22 cellular contexts compared by ENCODE assay signal in genomic region chr11:102292951-102293350, GRCh38. TPM values are rescaled to one million over a fixed set of nuclear protein-coding genes. Genes with fewer than 3 reads are reported as not detected.
A peak's percentile ranks its signal among the peaks of the same experiment; 100 is the strongest.
DNase-seq lines count a peak whose midpoint lies in the region; ATAC-seq, FAIRE-seq and TF ChIP-seq lines count a peak whose summit lies in the region.
"Had no signal": no experiment of that assay in that cellular context is flagged by ENCODE, and none has a peak within 500 bp of the region (broad histone marks: within the 10 kb centered on the region; RNA-seq: fewer than 3 reads in every experiment).

No MANE protein-coding gene starts in this region.

- no peaks in the 10 kb centered on the region for H3K36me3 Mint-ChIP-seq in activated CD8-positive, alpha-beta T cell treated with anti-CD3 and anti-CD28 coated beads for 36 hours (ENCODE audit: low read depth)
- H3K36me3 Mint-ChIP-seq in activated CD8-positive, alpha-beta T cell treated with anti-CD3 and anti-CD28 coated beads, Interleukin-2, amount 10 ng/mL, durations not matched to agents 7 days and 5 days (ENCODE audit: low read depth): no peaks in the 10 kb centered on the region
- H3K36me3 Mint-ChIP-seq in activated B cell treated with CpG ODN at 0.5 μM for 24 hours (ENCODE audit: low read depth): no peaks in the 10 kb centered on the region
- peaks cover 2% of the 10 kb centered on the region for H3K36me3 Mint-ChIP-seq in memory B cell
- no peaks in the 10 kb centered on the region for H3K36me3 Mint-ChIP-seq in HFFc6 (ENCODE audit: low read depth)

- WGBS in psoas muscle, 3 donors: 87 to 89% (median 89%) methylated on average over 8 of the region's 8 CpGs
- 77 to 86% methylated on average over 8 of the region's 8 CpGs for WGBS in pancreas, 2 donors

- TF ChIP-seq CTCF in activated CD8-positive, alpha-beta T cell treated with anti-CD3 and anti-CD28 coated beads for 36 hours (IDR thresholded peaks at IDR 0.05): no peak
- TF ChIP-seq CTCF in activated B cell treated with CpG ODN at 0.5 μM for 24 hours (IDR thresholded peaks at IDR 0.05) (no peak), psoas muscle (IDR thresholded peaks at IDR 0.05) (no peak), pancreas (IDR thresholded peaks at IDR 0.05) (no peak), HFFc6 (IDR thresholded peaks at IDR 0.05) (no peak)

- FAIRE-seq in pancreas (lab: Jason Lieb, UNC): no peak
- FAIRE-seq: endothelial cell of umbilical vein, K562, keratinocyte, RCC 7860 had no signal

- POLR2A ChIA-PET in activated CD8-positive, alpha-beta T cell treated with anti-CD3 and anti-CD28 coated beads for 36 hours (lab: Charles Lee): interaction anchor here (0.6 to 2.6 kb wide), 3 partner anchors 16 to 33 kb away, joined by 3 to 10 read pairs (median 5); no protein-coding TSS in a partner anchor
- POLR2A ChIA-PET in activated CD8-positive, alpha-beta T cell treated with anti-CD3 and anti-CD28 coated beads, Interleukin-2, amount 10 ng/mL, durations not matched to agents 7 days and 5 days (lab: Charles Lee): interaction anchor here (1.6 to 2.7 kb wide), 2 partner anchors 24 to 28 kb away, joined by 4 to 23 read pairs; partner anchors contain the start of gene BIRC3
- POLR2A ChIA-PET in activated B cell treated with CpG ODN at 0.5 μM for 24 hours (lab: Charles Lee): interaction anchor here (0.5 to 14.2 kb wide), 6 partner anchors 21 to 374 kb away, joined by 3 to 424 read pairs (median 6); partner anchors contain the start of genes BIRC2 and BIRC3

- no peak for DNase-seq in activated CD8-positive, alpha-beta T cell treated with anti-CD3 and anti-CD28 coated beads for 36 hours
- no peak for DNase-seq in activated CD8-positive, alpha-beta T cell treated with anti-CD3 and anti-CD28 coated beads, Interleukin-2, amount 10 ng/mL, durations not matched to agents 7 days and 5 days
- DNase-seq in HAP-1 (ENCODE audit: low spot score in 2 of 2): peak; percentile 65 to 89
- DNase-seq in activated B cell treated with CpG ODN at 0.5 μM for 24 hours: no peak
- no peak for DNase-seq in memory B cell (ENCODE audit: low spot score in 2 of 2)
- no peak for DNase-seq in psoas muscle
- no peak for DNase-seq in pancreas
- DNase-seq in HFFc6: no peak
- DNase-seq: activated CD4-positive, alpha-beta T cell treated with anti-CD3 and anti-CD28 coated beads for 4 hours; activated naive CD4-positive, alpha-beta T cell treated with anti-CD3 and anti-CD28 coated beads, Interleukin-2, amount 10 ng/mL, durations not matched to agents 7 days and 5 days; aorta; dermis blood vessel endothelial cell; GOT3; NCI-H1105 treated with DMSO at 0.1 percent for 48 hours; sigmoid colon; SJCRH30 had no signal

- no peak overlapping the region for H3K4me3 ChIP-seq in HAP-1
- no peak overlapping the region for H3K4me3 ChIP-seq in psoas muscle
- H3K4me3 ChIP-seq in pancreas: no peak overlapping the region
- H3K4me3 ChIP-seq: K562, sigmoid colon, SJCRH30 had no signal

- H3K36me3 ChIP-seq in HAP-1 (replicated peaks) (no peaks in the 10 kb centered on the region), psoas muscle (ENCODE audit: insufficient read depth in 1 of 2, low read depth in 1 of 2) (no peaks in the 10 kb centered on the region), pancreas (no peaks in the 10 kb centered on the region)
- H3K36me3 ChIP-seq: sigmoid colon, SJCRH30 had no signal

- H3K4me3 Mint-ChIP-seq in activated CD8-positive, alpha-beta T cell treated with anti-CD3 and anti-CD28 coated beads for 36 hours: no peak overlapping the region
- H3K4me3 Mint-ChIP-seq in activated CD8-positive, alpha-beta T cell treated with anti-CD3 and anti-CD28 coated beads, Interleukin-2, amount 10 ng/mL, durations not matched to agents 7 days and 5 days: no peak overlapping the region
- H3K4me3 Mint-ChIP-seq in activated B cell treated with CpG ODN at 0.5 μM for 24 hours (no peak overlapping the region), memory B cell (no peak overlapping the region), HFFc6 (no peak overlapping the region)
- H3K4me3 Mint-ChIP-seq: activated naive CD4-positive, alpha-beta T cell treated with anti-CD3 and anti-CD28 coated beads, Interleukin-2, amount 10 ng/mL, durations not matched to agents 7 days and 5 days; neural crest cell; type B pancreatic cell had no signal

- H3K27ac Mint-ChIP-seq in activated CD8-positive, alpha-beta T cell treated with anti-CD3 and anti-CD28 coated beads for 36 hours: peak overlapping the region; percentile 4
- no peak overlapping the region for H3K27ac Mint-ChIP-seq in activated CD8-positive, alpha-beta T cell treated with anti-CD3 and anti-CD28 coated beads, Interleukin-2, amount 10 ng/mL, durations not matched to agents 7 days and 5 days
- H3K27ac Mint-ChIP-seq in activated B cell treated with CpG ODN at 0.5 μM for 24 hours: peak overlapping the region; percentile 24
- peak overlapping the region; percentile 56 for H3K27ac Mint-ChIP-seq in memory B cell
- no peak overlapping the region for H3K27ac Mint-ChIP-seq in HFFc6
- H3K27ac Mint-ChIP-seq: activated naive CD4-positive, alpha-beta T cell treated with anti-CD3 and anti-CD28 coated beads, Interleukin-2, amount 10 ng/mL, durations not matched to agents 7 days and 5 days; type B pancreatic cell had no signal

- CTCF ChIA-PET in activated CD8-positive, alpha-beta T cell treated with anti-CD3 and anti-CD28 coated beads for 36 hours (lab: Charles Lee): interaction anchor here (0.6 to 10.7 kb wide), 17 partner anchors 8 to 743 kb away, joined by 3 to 403 read pairs (median 6); partner anchors contain the start of genes BIRC2 and BIRC3
- CTCF ChIA-PET in activated CD8-positive, alpha-beta T cell treated with anti-CD3 and anti-CD28 coated beads, Interleukin-2, amount 10 ng/mL, durations not matched to agents 7 days and 5 days (lab: Charles Lee): interaction anchor here (0.8 to 9.9 kb wide), 16 partner anchors 10 to 373 kb away, joined by 3 to 484 read pairs (median 12); partner anchors contain the start of genes BIRC2 and BIRC3
- CTCF ChIA-PET in activated B cell treated with CpG ODN at 0.5 μM for 24 hours (lab: Charles Lee): interaction anchor here (1.2 to 9.6 kb wide), 7 partner anchors 18 to 320 kb away, joined by 3 to 167 read pairs (median 13); partner anchors contain the start of gene BIRC3

- H3K27me3 Mint-ChIP-seq in activated CD8-positive, alpha-beta T cell treated with anti-CD3 and anti-CD28 coated beads for 36 hours: no peaks in the 10 kb centered on the region
- no peaks in the 10 kb centered on the region for H3K27me3 Mint-ChIP-seq in activated CD8-positive, alpha-beta T cell treated with anti-CD3 and anti-CD28 coated beads, Interleukin-2, amount 10 ng/mL, durations not matched to agents 7 days and 5 days (ENCODE audit: low read depth)
- no peaks in the 10 kb centered on the region for H3K27me3 Mint-ChIP-seq in activated B cell treated with CpG ODN at 0.5 μM for 24 hours
- H3K27me3 Mint-ChIP-seq in memory B cell: no peaks in the 10 kb centered on the region
- peaks cover 3% of the 10 kb centered on the region; the same call in 1 of the 2 replicates for H3K27me3 Mint-ChIP-seq in HFFc6 (ENCODE audit: insufficient read depth)
- H3K27me3 Mint-ChIP-seq: activated naive CD4-positive, alpha-beta T cell treated with anti-CD3 and anti-CD28 coated beads, Interleukin-2, amount 10 ng/mL, durations not matched to agents 7 days and 5 days; type B pancreatic cell had no signal

- H3K4me1 ChIP-seq in HAP-1: peaks cover 25% of the 10 kb centered on the region
- no peaks in the 10 kb centered on the region for H3K4me1 ChIP-seq in psoas muscle
- H3K4me1 ChIP-seq in pancreas: no peaks in the 10 kb centered on the region
- H3K4me1 ChIP-seq: SJCRH30 had no signal

- intact Hi-C loops in activated CD8-positive, alpha-beta T cell treated with anti-CD3 and anti-CD28 coated beads for 36 hours (cut with micrococcal nuclease): loop anchor here (5.0 kb wide), 1 partner anchor 44 kb away; no protein-coding TSS in a partner anchor
- intact Hi-C loops in activated B cell treated with CpG ODN at 0.5 μM for 24 hours (cut with micrococcal nuclease) (no loop called here), psoas muscle (cut with DNase I) (loop anchor here in 1 of 2 donors (5.0 kb wide), 2 partner anchors 39 to 374 kb away; no protein-coding TSS in a partner anchor), pancreas (cut with DNase I) (loop anchor here in 1 of 3 donors (5.0 kb wide), 1 partner anchor 369 kb away; no protein-coding TSS in a partner anchor)

- H3K9me3 ChIP-seq in HAP-1 (no peaks in the 10 kb centered on the region), psoas muscle (no peaks in the 10 kb centered on the region), pancreas (no peaks in the 10 kb centered on the region)
- H3K9me3 ChIP-seq: sigmoid colon, SJCRH30 had no signal

- in situ Hi-C loops in HAP-1 (cut with MboI; ENCODE audit: low sequenced_read_pairs): no loop called here

- no peak for ATAC-seq in activated CD8-positive, alpha-beta T cell treated with anti-CD3 and anti-CD28 coated beads for 36 hours
- no peak for ATAC-seq in activated CD8-positive, alpha-beta T cell treated with anti-CD3 and anti-CD28 coated beads, Interleukin-2, amount 10 ng/mL, durations not matched to agents 7 days and 5 days
- ATAC-seq in activated B cell treated with CpG ODN at 0.5 μM for 24 hours (ENCODE audit: low read depth): no peak
- ATAC-seq in memory B cell (ENCODE audit: low read depth): no peak
- no peak for ATAC-seq in psoas muscle
- no peak for ATAC-seq in pancreas
- ATAC-seq: K562 had no signal

- H3K27me3 ChIP-seq in HAP-1 (ENCODE audit: low read depth) (no peaks in the 10 kb centered on the region), psoas muscle (ENCODE audit: insufficient read depth in 3 of 3, low read length in 2 of 3) (no peaks in the 10 kb centered on the region), pancreas (no peaks in the 10 kb centered on the region)
- H3K27me3 ChIP-seq: sigmoid colon, SJCRH30 had no signal

- H3K27ac ChIP-seq in psoas muscle (no peak overlapping the region), pancreas (no peak overlapping the region)
- H3K27ac ChIP-seq: sigmoid colon, SJCRH30 had no signal

- H3K9me3 Mint-ChIP-seq in activated CD8-positive, alpha-beta T cell treated with anti-CD3 and anti-CD28 coated beads for 36 hours: no peaks in the 10 kb centered on the region
- H3K9me3 Mint-ChIP-seq in activated CD8-positive, alpha-beta T cell treated with anti-CD3 and anti-CD28 coated beads, Interleukin-2, amount 10 ng/mL, durations not matched to agents 7 days and 5 days (ENCODE audit: insufficient read depth): no peaks in the 10 kb centered on the region
- no peaks in the 10 kb centered on the region for H3K9me3 Mint-ChIP-seq in activated B cell treated with CpG ODN at 0.5 μM for 24 hours
- H3K9me3 Mint-ChIP-seq in memory B cell: no peaks in the 10 kb centered on the region
- H3K9me3 Mint-ChIP-seq in HFFc6: no peaks in the 10 kb centered on the region
- H3K9me3 Mint-ChIP-seq: neural crest cell, type B pancreatic cell had no signal

- peaks cover 32% of the 10 kb centered on the region for H3K4me1 Mint-ChIP-seq in activated CD8-positive, alpha-beta T cell treated with anti-CD3 and anti-CD28 coated beads for 36 hours (ENCODE audit: low read depth)
- H3K4me1 Mint-ChIP-seq in activated CD8-positive, alpha-beta T cell treated with anti-CD3 and anti-CD28 coated beads, Interleukin-2, amount 10 ng/mL, durations not matched to agents 7 days and 5 days (ENCODE audit: low read depth): peaks cover 34% of the 10 kb centered on the region
- H3K4me1 Mint-ChIP-seq in activated B cell treated with CpG ODN at 0.5 μM for 24 hours (peaks cover 72% of the 10 kb centered on the region), memory B cell (peaks cover 35% of the 10 kb centered on the region), HFFc6 (ENCODE audit: low read depth) (peaks cover 43% of the 10 kb centered on the region)

RNA-seq across cellular contexts. Expression of gene BIRC3, which starts 24.3 kb away (rescaled TPM):
- 100 to 1,000 TPM; 102 to 108 TPM for total RNA-seq in activated CD8-positive, alpha-beta T cell treated with anti-CD3 and anti-CD28 coated beads for 36 hours
- 10 to 100 TPM; 12.9 to 14.5 TPM for total RNA-seq in activated CD8-positive, alpha-beta T cell treated with anti-CD3 and anti-CD28 coated beads, Interleukin-2, amount 10 ng/mL, durations not matched to agents 7 days and 5 days
- total RNA-seq in activated B cell treated with CpG ODN at 0.5 μM for 24 hours (236 and 270 TPM in 2 replicates), psoas muscle (1 to 10 TPM; 1.2 to 3.8 (median 2.5) TPM), pancreas (10 to 100 TPM in 2 of 6 donors, 1 to 10 TPM in 4; 4.8 to 47.3 (median 8.5) TPM)
- polyA plus RNA-seq in psoas muscle (1 to 10 TPM in 2 of 3 donors, under 1 TPM in 1; 0.97 to 3.3 (median 1.7) TPM), pancreas (1 to 10 TPM; 5.4 to 8.9 TPM)
- total RNA-seq in HFFc6 (2021; fragmentation: NEBNext Ultra II Directional; extraction: Animal tissue kit (Norgen Biotek cat#: 25700)): under 1 TPM; 0.35 to 0.66 (median 0.42) TPM
- total RNA-seq: SJCRH30 had no signal

RNA-seq across cellular contexts. Expression of gene BIRC2, which starts 54.1 kb away (rescaled TPM):
- total RNA-seq in activated CD8-positive, alpha-beta T cell treated with anti-CD3 and anti-CD28 coated beads for 36 hours: 10 to 100 TPM; 29.8 to 32.9 TPM
- 10 to 100 TPM; 28.3 to 30.4 TPM for total RNA-seq in activated CD8-positive, alpha-beta T cell treated with anti-CD3 and anti-CD28 coated beads, Interleukin-2, amount 10 ng/mL, durations not matched to agents 7 days and 5 days
- total RNA-seq in activated B cell treated with CpG ODN at 0.5 μM for 24 hours: 27.1 and 34.9 TPM in 2 replicates
- total RNA-seq in psoas muscle: 10 to 100 TPM; 26.6 to 30.3 (median 29.6) TPM
- polyA plus RNA-seq in psoas muscle: 10 to 100 TPM; 22.5 to 55.1 (median 35.1) TPM
- 10 to 100 TPM; 20.2 to 39.1 (median 24.7) TPM for total RNA-seq in pancreas
- polyA plus RNA-seq in pancreas: 10 to 100 TPM; 20.3 to 23.0 TPM
- 10 to 100 TPM; 49.5 to 64.6 (median 58.3) TPM for total RNA-seq in HFFc6 (2021; fragmentation: NEBNext Ultra II Directional; extraction: Animal tissue kit (Norgen Biotek cat#: 25700))

Comparison
In these comparisons a context has a peak if more than half of its experiments do, and no peak if none do; other contexts are left out.
1. H3K27ac Mint-ChIP-seq: peak in activated CD8-positive, alpha-beta T cell treated with anti-CD3 and anti-CD28 coated beads for 36 hours (single experiment), activated B cell treated with CpG ODN at 0.5 μM for 24 hours (single experiment) and memory B cell (single experiment); none in activated CD8-positive, alpha-beta T cell treated with anti-CD3 and anti-CD28 coated beads, Interleukin-2, amount 10 ng/mL, durations not matched to agents 7 days and 5 days (single experiment) and HFFc6 (single experiment).
2. DNase-seq: peak in HAP-1 (2 of 2); none in activated CD8-positive, alpha-beta T cell treated with anti-CD3 and anti-CD28 coated beads for 36 hours (single experiment), activated CD8-positive, alpha-beta T cell treated with anti-CD3 and anti-CD28 coated beads, Interleukin-2, amount 10 ng/mL, durations not matched to agents 7 days and 5 days (single experiment), activated B cell treated with CpG ODN at 0.5 μM for 24 hours (single experiment), memory B cell (0 of 2), psoas muscle (0 of 2), pancreas (0 of 6) and HFFc6 (single experiment).